In genomic region chr2:119387381-119388129, GRCh38 we compare ENCODE assay signal across 9 cellular contexts. TPM values are rescaled to one million over a fixed set of nuclear protein-coding genes. Genes with fewer than 3 reads are reported as not detected.
DNase-seq lines count a peak whose midpoint lies in the region; ATAC-seq and TF ChIP-seq lines count a peak whose summit lies in the region.
"Had no signal": no experiment of that assay in that cellular context is flagged by ENCODE, and none has a peak within 500 bp of the region (broad histone marks: within the 10 kb centered on the region; RNA-seq: fewer than 3 reads in every experiment).

No MANE protein-coding gene starts in this region.

- TF ChIP-seq CTCF in C4-2B (conservative IDR thresholded peaks at IDR 0.05): peak; percentile 17
- peak in 2 of 4 experiments; percentile 13 for TF ChIP-seq CTCF in uterus (IDR thresholded peaks at IDR 0.05)

- POLR2A ChIA-PET in naive thymus-derived CD4-positive, alpha-beta T cell (lab: Charles Lee): no interaction called here

- intact Hi-C loops in naive thymus-derived CD4-positive, alpha-beta T cell (cut with micrococcal nuclease): no loop called here
- intact Hi-C loops in uterus (cut with DNase I; ENCODE audit: low total_unique reads): no loop called here

- peak overlapping the region; percentile 69 for H3K27ac ChIP-seq in C4-2B
- peak overlapping the region; percentile 65 for H3K27ac ChIP-seq in epithelial cell of prostate
- no peak overlapping the region for H3K27ac ChIP-seq in naive thymus-derived CD4-positive, alpha-beta T cell (ENCODE audit: low read depth, low read length)
- H3K27ac ChIP-seq in uterus: no peak overlapping the region

- H3K36me3 ChIP-seq in naive thymus-derived CD4-positive, alpha-beta T cell (ENCODE audit: control insufficient read depth in 2 of 3, insufficient read depth in 3 of 3, low read length in 3 of 3): no peaks in the 10 kb centered on the region
- H3K36me3 ChIP-seq in uterus: no peaks in the 10 kb centered on the region

- H3K4me3 Mint-ChIP-seq in naive thymus-derived CD4-positive, alpha-beta T cell: no peak overlapping the region

- peak overlapping the region in 1 of 9 donors; percentile 57 for H3K27ac Mint-ChIP-seq in naive thymus-derived CD4-positive, alpha-beta T cell

- H3K4me1 ChIP-seq in naive thymus-derived CD4-positive, alpha-beta T cell (ENCODE audit: control insufficient read depth in 2 of 2, insufficient read depth in 2 of 2, low read length in 2 of 2): no peaks in the 10 kb centered on the region
- H3K4me1 ChIP-seq in uterus: no peaks in the 10 kb centered on the region

- H3K4me1 Mint-ChIP-seq in naive thymus-derived CD4-positive, alpha-beta T cell: peaks cover 0 to 7% (median 0%) of the 10 kb centered on the region in 7 donors

- peaks cover 8 to 14% (median 10%) of the 10 kb centered on the region in 5 donors for H3K27me3 Mint-ChIP-seq in naive thymus-derived CD4-positive, alpha-beta T cell

- peaks cover 0 to 4% (median 0%) of the 10 kb centered on the region in 11 donors for H3K9me3 Mint-ChIP-seq in naive thymus-derived CD4-positive, alpha-beta T cell

- H3K4me3 ChIP-seq in naive thymus-derived CD4-positive, alpha-beta T cell (ENCODE audit: low read length): no peak overlapping the region
- H3K4me3 ChIP-seq in uterus: no peak overlapping the region

- H3K36me3 Mint-ChIP-seq in naive thymus-derived CD4-positive, alpha-beta T cell: peaks cover 0 to 5% (median 0%) of the 10 kb centered on the region in 5 donors

- ATAC-seq in GM18873 (IDR thresholded peaks at IDR 0.05; ENCODE audit: low FRiP score, unreplicated experiment) (peak; percentile 65), HG03064 (IDR thresholded peaks at IDR 0.05; ENCODE audit: low read depth, unreplicated experiment) (peak; percentile 80)
- peak; percentile 78 for ATAC-seq in naive thymus-derived CD4-positive, alpha-beta T cell
- ATAC-seq: Panc1 had no signal

- in situ Hi-C loops in SK-MEL-5 (cut with HindIII; ENCODE audit: low pct_unique_long_range_greater_than_20kb, low sequenced_read_pairs): no loop called here

- CTCF ChIA-PET in naive thymus-derived CD4-positive, alpha-beta T cell (lab: Charles Lee): no interaction called here

- H3K27me3 ChIP-seq in naive thymus-derived CD4-positive, alpha-beta T cell (ENCODE audit: control insufficient read depth in 2 of 2, insufficient read depth in 2 of 2, low read length in 2 of 2): no peaks in the 10 kb centered on the region
- H3K27me3 ChIP-seq in uterus: no peaks in the 10 kb centered on the region

- H3K9me3 ChIP-seq in naive thymus-derived CD4-positive, alpha-beta T cell (ENCODE audit: control insufficient read depth in 2 of 3, low read length in 3 of 3): no peaks in the 10 kb centered on the region
- no peaks in the 10 kb centered on the region for H3K9me3 ChIP-seq in uterus

- no peak for TF ChIP-seq POLR2A in uterus (IDR thresholded peaks at IDR 0.05)

- DNase-seq in SK-MEL-5 (ENCODE audit: low read depth, low spot score) (peak; percentile 84), epithelial cell of prostate (ENCODE audit: low read depth, low spot score) (peak; percentile 60), uterus (peak; percentile 41 to 49), NCI-H2081 treated with DMSO at 0.1 percent for 48 hours (lab: John Stamatoyannopoulos, UW) (no peak)
- DNase-seq in naive thymus-derived CD4-positive, alpha-beta T cell: peak in 1 of 9 donors; percentile 32

RNA-seq across cellular contexts. Expression of gene DBI, which starts 20.8 kb away (rescaled TPM):
- 237 and 247 TPM in 2 replicates for total RNA-seq in SK-MEL-5 (2014; rRNA removed; shearing (Covaris generic))
- polyA plus RNA-seq in SK-MEL-5 (2015; cell fraction: cytosol; rRNA removed): 257 and 344 TPM in 2 replicates
- 58.2 and 61.6 TPM in 2 replicates for polyA plus RNA-seq in SK-MEL-5 (2015; cell fraction: nucleus; rRNA removed)
- total RNA-seq in naive thymus-derived CD4-positive, alpha-beta T cell: 100 to 1,000 TPM in 1 of 5 experiments, 10 to 100 TPM in 4; 29.3 to 111 (median 42.7) TPM
- polyA plus RNA-seq in naive thymus-derived CD4-positive, alpha-beta T cell: 100 to 1,000 TPM; 221 to 253 TPM
- 10 to 100 TPM in 3 of 4 donors, 1 to 10 TPM in 1; 2.6 to 46.8 (median 33.7) TPM for total RNA-seq in uterus

RNA-seq across cellular contexts. Expression of gene C2orf76, which starts 20.9 kb away (rescaled TPM):
- total RNA-seq in SK-MEL-5 (2014; rRNA removed; shearing (Covaris generic)): 23.6 and 23.8 TPM in 2 replicates
- polyA plus RNA-seq in SK-MEL-5 (2015; cell fraction: cytosol; rRNA removed): 7.8 and 9.0 TPM in 2 replicates
- polyA plus RNA-seq in SK-MEL-5 (2015; cell fraction: nucleus; rRNA removed): 1.9 and 9.6 TPM in 2 replicates
- 1 to 10 TPM; 5.1 to 9.2 (median 8.5) TPM for total RNA-seq in naive thymus-derived CD4-positive, alpha-beta T cell
- 10 to 100 TPM; 17.1 to 19.2 TPM for polyA plus RNA-seq in naive thymus-derived CD4-positive, alpha-beta T cell
- 10 to 100 TPM; 13.5 to 63.0 (median 21.5) TPM for total RNA-seq in uterus

RNA-seq across cellular contexts. Expression of gene TMEM37, which starts 44.1 kb away (rescaled TPM):
- total RNA-seq in SK-MEL-5 (2014; rRNA removed; shearing (Covaris generic)): not detected in 2 replicates
- not detected in 2 replicates for polyA plus RNA-seq in SK-MEL-5 (2015; cell fraction: cytosol; rRNA removed)
- polyA plus RNA-seq in SK-MEL-5 (2015; cell fraction: nucleus; rRNA removed): not detected in 2 replicates
- under 1 TPM in 3 of 5 experiments, not detected in 2; 0.37 to 0.51 (median 0.38) TPM for total RNA-seq in naive thymus-derived CD4-positive, alpha-beta T cell
- 1 to 10 TPM; 1.8 to 4.2 TPM for polyA plus RNA-seq in naive thymus-derived CD4-positive, alpha-beta T cell
- total RNA-seq in uterus: 1 to 10 TPM in 3 of 4 donors, not detected in 1; 1.2 to 5.4 (median 3.7) TPM

Comparison
In these comparisons a context has a peak if more than half of its experiments do, and no peak if none do; other contexts are left out.
1. H3K27ac ChIP-seq: peak in C4-2B (single experiment) and epithelial cell of prostate (single experiment); none in naive thymus-derived CD4-positive, alpha-beta T cell (single experiment) and uterus (0 of 2).
2. Peak in every context shown above with its lines, with median percentiles within 50 percentile points of each other: ATAC-seq.